Comparison of ENCODE assay signal across 2 cellular contexts in genomic region chr10:19998482-19998881, GRCh38.
TF ChIP-seq lines count a peak whose summit lies in the region.

No MANE protein-coding gene starts in this region.

TF ChIP-seq in GM23338, 12 proteins besides CTCF, POLR2A, EP300 and RAD21 (continued from another document):
- TF ChIP-seq ETS1 (IDR thresholded peaks at IDR 0.05), result no peak

TF ChIP-seq in WTC11, 78 proteins besides CTCF, POLR2A, EP300 and RAD21 (continued from another document):
- no peak for TF ChIP-seq TCF7 (CRISPR knock-in tag; IDR thresholded peaks at IDR 0.05; ENCODE audit: low read depth)
